Comparison of ENCODE assay signal across 11 cellular contexts in the genomic region with DNA sequence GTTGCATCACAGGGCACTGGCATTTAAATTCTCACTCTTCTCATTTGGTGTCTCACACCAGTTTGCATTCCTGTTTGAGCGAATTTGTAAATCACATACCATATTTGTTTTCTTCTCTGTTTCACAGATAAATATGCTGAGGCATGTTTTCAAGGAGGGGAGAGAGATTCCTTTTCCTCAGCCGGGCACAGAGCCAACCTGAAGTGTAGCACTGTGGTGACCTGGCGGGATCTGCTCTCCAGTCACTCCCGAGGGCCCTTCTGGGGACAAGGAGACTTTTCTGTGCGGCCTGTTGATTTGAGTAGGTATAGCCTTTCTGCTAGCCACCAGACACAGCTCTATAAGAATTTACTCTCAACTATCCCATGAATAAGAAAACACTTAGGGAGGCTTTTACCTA.
A peak's percentile ranks its signal among the peaks of the same experiment; 100 is the strongest.
DNase-seq lines count a peak whose midpoint lies in the region; ATAC-seq and TF ChIP-seq lines count a peak whose summit lies in the region.
"Had no signal": no experiment of that assay in that cellular context is flagged by ENCODE, and none has a peak within 500 bp of the region (broad histone marks: within the 10 kb centered on the region; RNA-seq: fewer than 3 reads in every experiment).

No MANE protein-coding gene starts in this region.

- H3K9ac ChIP-seq in PC-3 (ENCODE audit: low read length) = no peak overlapping the region

- H3K79me2 ChIP-seq in PC-3 (ENCODE audit: low read length) = no peaks in the 10 kb centered on the region

- no peaks in the 10 kb centered on the region for H3K27me3 ChIP-seq in PC-3 (ENCODE audit: low read length)

- DNase-seq in DMS 273 (lab: John Stamatoyannopoulos, UW; ENCODE audit: unreplicated experiment) (peak; percentile 23), DMS 273 treated with DMSO at 0.1 percent for 48 hours (lab: John Stamatoyannopoulos, UW) (no peak), PC-3 (peak; percentile 50), fibroblast of villous mesenchyme (ENCODE audit: low read depth) (peak; percentile 61), retinal pigment epithelial cell (ENCODE audit: low read depth) (peak; percentile 51), activated T-cell treated with anti-CD3 and anti-CD28 coated beads for 4 hours (no peak), T-helper 9 cell (no peak)
- DNase-seq: NCI-H1436 treated with DMSO at 0.1 percent for 48 hours had no signal

- ATAC-seq in PC-3 (no peak), GM18868 (IDR thresholded peaks at IDR 0.05; ENCODE audit: unreplicated experiment) (no peak)
- ATAC-seq: left lobe of liver had no signal

- CTCF ChIA-PET in PC-3 (lab: Charles Lee) = interaction anchor here (0.6 kb wide), 1 partner anchor 186 kb away, joined by 4 read pairs; no protein-coding TSS in a partner anchor

- no peaks in the 10 kb centered on the region for H3K36me3 ChIP-seq in PC-3 (ENCODE audit: low read depth, low read length)

- H3K4me1 ChIP-seq in PC-3 (ENCODE audit: insufficient read depth, low read length) = peaks cover 27% of the 10 kb centered on the region

- no peaks in the 10 kb centered on the region for H4K20me1 ChIP-seq in PC-3 (ENCODE audit: low read length)

- no peaks in the 10 kb centered on the region for H3K9me2 ChIP-seq in PC-3 (replicated peaks; ENCODE audit: low read length)

- no peak overlapping the region for H3K27ac ChIP-seq in PC-3 (ENCODE audit: low read length)
- H3K27ac ChIP-seq: 22Rv1 had no signal

- no peaks in the 10 kb centered on the region for H3F3A ChIP-seq in PC-3 (ENCODE audit: low read length, unreplicated experiment)

- no peak overlapping the region for H3K4me3 ChIP-seq in PC-3 (ENCODE audit: low read length)
- H3K4me3 ChIP-seq in fibroblast of villous mesenchyme (ENCODE audit: low read depth, low read length) = no peak overlapping the region
- H3K4me3 ChIP-seq in retinal pigment epithelial cell (ENCODE audit: low read length) = no peak overlapping the region

- no peak overlapping the region for H3K4me2 ChIP-seq in PC-3 (ENCODE audit: low read length)

- intact Hi-C loops in PC-3 (cut with micrococcal nuclease) = loop anchor here (2.0 kb wide), 2 partner anchors 117 to 513 kb away; no protein-coding TSS in a partner anchor

- POLR2A ChIA-PET in PC-3 (lab: Charles Lee; ENCODE audit: unreplicated experiment) = no interaction called here

- 0 out of 2 replicates have a peak overlapping the region, but pooled peaks have one; percentile 30 for H2AFZ ChIP-seq in PC-3 (ENCODE audit: low read length)

- no peaks in the 10 kb centered on the region for H3K9me3 ChIP-seq in PC-3 (ENCODE audit: low read length)

- BruUV-seq in PC-3 (replicated peaks; lab: Mats Ljungman, UMichigan) = no TSS peak

- TF ChIP-seq CTCF in PC-3 (conservative IDR thresholded peaks at IDR 0.05; ENCODE audit: low read depth, low read length) = no peak
- no peak for TF ChIP-seq CTCF in fibroblast of villous mesenchyme (IDR thresholded peaks at IDR 0.05; ENCODE audit: insufficient read depth, low read depth, low read length)
- TF ChIP-seq CTCF in retinal pigment epithelial cell (conservative IDR thresholded peaks at IDR 0.05; ENCODE audit: low read depth, low read length) = no peak

Comparison
In these comparisons a context has a peak if more than half of its experiments do, and no peak if none do; other contexts are left out.
1. DNase-seq: peak in DMS 273 (single experiment), PC-3 (single experiment), fibroblast of villous mesenchyme (single experiment) and retinal pigment epithelial cell (single experiment); none in DMS 273 treated with DMSO at 0.1 percent for 48 hours (single experiment), activated T-cell treated with anti-CD3 and anti-CD28 coated beads for 4 hours (single experiment) and T-helper 9 cell (single experiment).